3 cellular contexts compared by ENCODE assay signal in the genomic region with DNA sequence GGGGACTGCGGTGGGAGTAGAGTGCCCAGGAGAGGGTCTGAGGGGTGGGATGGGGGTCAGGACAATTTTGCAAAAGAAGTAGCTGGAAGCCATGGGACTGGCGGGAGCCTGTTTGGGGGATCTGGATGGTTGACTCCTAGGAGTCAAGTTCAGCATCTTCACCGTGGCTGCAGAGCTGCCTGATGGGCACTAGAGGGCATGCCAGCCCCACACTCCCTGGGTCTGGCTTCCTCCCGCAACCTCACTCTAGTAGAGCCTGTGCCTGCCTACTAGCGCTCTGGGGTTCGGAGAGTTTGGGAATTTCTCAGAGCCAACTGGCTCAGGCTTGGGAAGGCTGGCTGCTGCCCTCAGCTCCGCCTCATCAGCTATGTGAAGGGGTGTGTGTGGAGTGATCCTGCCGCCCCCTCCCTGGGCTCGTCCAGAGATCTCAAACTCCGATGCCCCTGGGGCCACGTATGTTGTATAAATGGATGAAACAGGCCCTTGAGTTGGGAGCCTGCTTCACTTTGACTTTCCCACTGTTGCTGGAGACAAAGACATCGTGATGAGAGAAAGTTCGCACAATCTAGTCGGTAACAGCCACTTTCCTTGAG.
A peak's percentile ranks its signal among the peaks of the same experiment; 100 is the strongest.
TF ChIP-seq lines count a peak whose summit lies in the region.

No MANE protein-coding gene starts in this region.

TF ChIP-seq in A549, 52 proteins besides CTCF, POLR2A, EP300 and RAD21:
- TF ChIP-seq SMC3 (IDR thresholded peaks at IDR 0.05) (peak; percentile 56), FOXS1 (CRISPR knock-in tag; IDR thresholded peaks at IDR 0.05) (no peak)
- TF ChIP-seq, protein P1, sequence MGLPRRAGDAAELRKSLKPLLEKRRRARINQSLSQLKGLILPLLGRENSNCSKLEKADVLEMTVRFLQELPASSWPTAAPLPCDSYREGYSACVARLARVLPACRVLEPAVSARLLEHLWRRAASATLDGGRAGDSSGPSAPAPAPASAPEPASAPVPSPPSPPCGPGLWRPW (IDR thresholded peaks at IDR 0.05): no peak

TF ChIP-seq in GM12891, 5 proteins besides CTCF, POLR2A, EP300 and RAD21:
- peak; percentile 19; the same call in 1 of the 2 replicates for TF ChIP-seq SPI1 (IDR thresholded peaks at IDR 0.05; ENCODE audit: low read depth, low read length)
- no peak for TF ChIP-seq TAF1 (IDR thresholded peaks at IDR 0.05; ENCODE audit: low read depth, low read length)
- TF ChIP-seq POLR2AphosphoS5 (IDR thresholded peaks at IDR 0.05; ENCODE audit: low read depth, low read length): no peak

TF ChIP-seq in neural cell, 6 proteins besides CTCF, POLR2A, EP300 and RAD21:
- no peak for TF ChIP-seq POLR2AphosphoS5 (IDR thresholded peaks at IDR 0.05)
- TF ChIP-seq TAF1 (IDR thresholded peaks at IDR 0.05; ENCODE audit: low read depth): no peak
- TF ChIP-seq, protein P2, sequence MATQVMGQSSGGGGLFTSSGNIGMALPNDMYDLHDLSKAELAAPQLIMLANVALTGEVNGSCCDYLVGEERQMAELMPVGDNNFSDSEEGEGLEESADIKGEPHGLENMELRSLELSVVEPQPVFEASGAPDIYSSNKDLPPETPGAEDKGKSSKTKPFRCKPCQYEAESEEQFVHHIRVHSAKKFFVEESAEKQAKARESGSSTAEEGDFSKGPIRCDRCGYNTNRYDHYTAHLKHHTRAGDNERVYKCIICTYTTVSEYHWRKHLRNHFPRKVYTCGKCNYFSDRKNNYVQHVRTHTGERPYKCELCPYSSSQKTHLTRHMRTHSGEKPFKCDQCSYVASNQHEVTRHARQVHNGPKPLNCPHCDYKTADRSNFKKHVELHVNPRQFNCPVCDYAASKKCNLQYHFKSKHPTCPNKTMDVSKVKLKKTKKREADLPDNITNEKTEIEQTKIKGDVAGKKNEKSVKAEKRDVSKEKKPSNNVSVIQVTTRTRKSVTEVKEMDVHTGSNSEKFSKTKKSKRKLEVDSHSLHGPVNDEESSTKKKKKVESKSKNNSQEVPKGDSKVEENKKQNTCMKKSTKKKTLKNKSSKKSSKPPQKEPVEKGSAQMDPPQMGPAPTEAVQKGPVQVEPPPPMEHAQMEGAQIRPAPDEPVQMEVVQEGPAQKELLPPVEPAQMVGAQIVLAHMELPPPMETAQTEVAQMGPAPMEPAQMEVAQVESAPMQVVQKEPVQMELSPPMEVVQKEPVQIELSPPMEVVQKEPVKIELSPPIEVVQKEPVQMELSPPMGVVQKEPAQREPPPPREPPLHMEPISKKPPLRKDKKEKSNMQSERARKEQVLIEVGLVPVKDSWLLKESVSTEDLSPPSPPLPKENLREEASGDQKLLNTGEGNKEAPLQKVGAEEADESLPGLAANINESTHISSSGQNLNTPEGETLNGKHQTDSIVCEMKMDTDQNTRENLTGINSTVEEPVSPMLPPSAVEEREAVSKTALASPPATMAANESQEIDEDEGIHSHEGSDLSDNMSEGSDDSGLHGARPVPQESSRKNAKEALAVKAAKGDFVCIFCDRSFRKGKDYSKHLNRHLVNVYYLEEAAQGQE (IDR thresholded peaks at IDR 0.05; ENCODE audit: borderline replicate concordance): no peak
- TF ChIP-seq EZH2 (IDR thresholded peaks at IDR 0.05; ENCODE audit: borderline replicate concordance, insufficient read depth, low read length, poor library complexity, severe bottlenecking): no peak
- TF ChIP-seq SMC3 (conservative IDR thresholded peaks at IDR 0.05; ENCODE audit: poor library complexity): peak; percentile 95
- no peak for TF ChIP-seq MXI1 (conservative IDR thresholded peaks at IDR 0.05; ENCODE audit: poor library complexity, severe bottlenecking)
